18 cellular contexts compared by ENCODE assay signal in genomic region chr4:176927664-176928063, GRCh38.
DNase-seq lines count a peak whose midpoint lies in the region; ATAC-seq, FAIRE-seq and TF ChIP-seq lines count a peak whose summit lies in the region.
"Had no signal": no experiment of that assay in that cellular context is flagged by ENCODE, and none has a peak within 500 bp of the region (broad histone marks: within the 10 kb centered on the region; RNA-seq: fewer than 3 reads in every experiment).

No MANE protein-coding gene starts in this region.

- no peaks in the 10 kb centered on the region for H3K79me2 ChIP-seq in astrocyte (ENCODE audit: insufficient read depth, low read length)

- H3K4me2 ChIP-seq in astrocyte (ENCODE audit: low read length), result no peak overlapping the region

- POLR2A ChIA-PET in A673 (lab: Charles Lee; ENCODE audit: low non-redundant PET), result no interaction called here

- CTCF ChIA-PET in A673 (lab: Charles Lee), result no interaction called here

- H3K4me3 ChIP-seq in A673 (ENCODE audit: low read depth, low read length, poor library complexity, severe bottlenecking), result no peak overlapping the region
- H3K4me3 ChIP-seq in HFF-Myc (replicated peaks; ENCODE audit: low read depth, low read length), result no peak overlapping the region
- H3K4me3 ChIP-seq in astrocyte (ENCODE audit: insufficient read depth, low read depth, low read length), result no peak overlapping the region
- H3K4me3 ChIP-seq in psoas muscle, result no peak overlapping the region
- H3K4me3 ChIP-seq: esophagus muscularis mucosa, SJSA1 had no signal

- no peaks in the 10 kb centered on the region for H3K27me3 Mint-ChIP-seq in astrocyte (ENCODE audit: low read depth, unreplicated experiment)
- H3K27me3 Mint-ChIP-seq in activated T-helper 17 cell treated with anti-CD3 and anti-CD28 coated beads, Interleukin-2, amount 50 U/mL, for 72 hours, result no peaks in the 10 kb centered on the region
- H3K27me3 Mint-ChIP-seq: B cell, type B pancreatic cell had no signal

- H3K27ac Mint-ChIP-seq in astrocyte (ENCODE audit: unreplicated experiment), result no peak overlapping the region
- H3K27ac Mint-ChIP-seq in activated T-helper 17 cell treated with anti-CD3 and anti-CD28 coated beads, Interleukin-2, amount 50 U/mL, for 72 hours, result no peak overlapping the region
- H3K27ac Mint-ChIP-seq: B cell, nephron, type B pancreatic cell had no signal

- no peak overlapping the region for H3K27ac ChIP-seq in A673 (ENCODE audit: low read depth, low read length, poor library complexity, severe bottlenecking)
- H3K27ac ChIP-seq in astrocyte (ENCODE audit: low read depth, low read length), result no peak overlapping the region
- peak overlapping the region; percentile 13 for H3K27ac ChIP-seq in foreskin keratinocyte
- H3K27ac ChIP-seq in psoas muscle, result no peak overlapping the region
- H3K27ac ChIP-seq: esophagus muscularis mucosa, SJSA1 had no signal

- H3K4me1 Mint-ChIP-seq in astrocyte (ENCODE audit: low read depth, unreplicated experiment), result peaks cover 4% of the 10 kb centered on the region
- H3K4me1 Mint-ChIP-seq in activated T-helper 17 cell treated with anti-CD3 and anti-CD28 coated beads, Interleukin-2, amount 50 U/mL, for 72 hours, result no peaks in the 10 kb centered on the region
- H3K4me1 Mint-ChIP-seq: B cell had no signal

- H3K4me3 Mint-ChIP-seq in astrocyte (ENCODE audit: unreplicated experiment), result no peak overlapping the region
- no peak overlapping the region for H3K4me3 Mint-ChIP-seq in activated T-helper 17 cell treated with anti-CD3 and anti-CD28 coated beads, Interleukin-2, amount 50 U/mL, for 72 hours
- H3K4me3 Mint-ChIP-seq: B cell, nephron, type B pancreatic cell had no signal

- no peaks in the 10 kb centered on the region for H4K20me1 ChIP-seq in astrocyte (ENCODE audit: insufficient read depth, low read length)

- no peaks in the 10 kb centered on the region for H3K9me3 ChIP-seq in A673 (ENCODE audit: low read depth, low read length, poor library complexity, severe bottlenecking)
- no peaks in the 10 kb centered on the region for H3K9me3 ChIP-seq in astrocyte (ENCODE audit: insufficient read depth, low read depth, low read length)
- no peaks in the 10 kb centered on the region for H3K9me3 ChIP-seq in psoas muscle
- H3K9me3 ChIP-seq: esophagus muscularis mucosa, SJSA1 had no signal

- WGBS in psoas muscle, 3 donors, result 10 to 12% (median 11%) methylated on average over 2 of the region's 2 CpGs

- DNase-seq in A673 (ENCODE audit: low spot score) (peak; percentile 83), HFF-Myc (ENCODE audit: extremely low read depth, low read depth) (peak; percentile 57), astrocyte (ENCODE audit: low read depth) (peak; percentile 66), foreskin keratinocyte (peak; percentile 72 to 89), NCI-H526 (lab: John Stamatoyannopoulos, UW) (no peak), psoas muscle (no peak)
- DNase-seq: activated T-cell treated with anti-CD3 and anti-CD28 coated beads, Interleukin-2, amount 50 U/mL, for 48 hours; GF-D8; left colon; NCI-H1092; stimulated activated CD4-positive, alpha-beta T cell treated with anti-CD3 and anti-CD28 coated beads, Interleukin-12 subunit alpha, Interleukin-12 subunit beta, amount 100 ng/mL, for 4 hours had no signal

- BruUV-seq in A673 (replicated peaks; lab: Mats Ljungman, UMichigan), result no TSS peak

- H3K9me3 Mint-ChIP-seq in astrocyte (ENCODE audit: unreplicated experiment), result no peaks in the 10 kb centered on the region
- H3K9me3 Mint-ChIP-seq in activated T-helper 17 cell treated with anti-CD3 and anti-CD28 coated beads, Interleukin-2, amount 50 U/mL, for 72 hours, result no peaks in the 10 kb centered on the region
- H3K9me3 Mint-ChIP-seq: nephron, type B pancreatic cell had no signal

- H2AFZ ChIP-seq in astrocyte (ENCODE audit: low read depth, low read length), result no peak overlapping the region

- no peak overlapping the region for H3K9ac ChIP-seq in astrocyte (ENCODE audit: low read length)

- TF ChIP-seq CTCF in A673 (conservative IDR thresholded peaks at IDR 0.05; ENCODE audit: low read depth, low read length) (no peak), HFF-Myc (IDR thresholded peaks at IDR 0.05; ENCODE audit: low read depth, low read length, missing control alignments) (no peak), astrocyte (IDR thresholded peaks at IDR 0.05; ENCODE audit: insufficient read depth, low read depth, low read length) (no peak), foreskin keratinocyte (conservative IDR thresholded peaks at IDR 0.05) (no peak), psoas muscle (IDR thresholded peaks at IDR 0.05) (no peak)

- intact Hi-C loops in A673 (cut with micrococcal nuclease; ENCODE audit: unreplicated experiment) (no loop called here), psoas muscle (cut with DNase I) (no loop called here)

- no peaks in the 10 kb centered on the region for H3K36me3 Mint-ChIP-seq in astrocyte (ENCODE audit: low read depth, unreplicated experiment)
- H3K36me3 Mint-ChIP-seq in activated T-helper 17 cell treated with anti-CD3 and anti-CD28 coated beads, Interleukin-2, amount 50 U/mL, for 72 hours (ENCODE audit: low read depth), result no peaks in the 10 kb centered on the region
- H3K36me3 Mint-ChIP-seq: type B pancreatic cell had no signal

- H3K36me3 ChIP-seq in A673 (ENCODE audit: insufficient read depth, low read length, poor library complexity, severe bottlenecking) (no peaks in the 10 kb centered on the region), astrocyte (ENCODE audit: insufficient read depth, low read length) (no peaks in the 10 kb centered on the region), psoas muscle (ENCODE audit: insufficient read depth in 1 of 2, low read depth in 1 of 2) (no peaks in the 10 kb centered on the region)
- H3K36me3 ChIP-seq: esophagus muscularis mucosa, SJSA1 had no signal

- FAIRE-seq in astrocyte (lab: Jason Lieb, UNC), result no peak

- peaks cover 7% of the 10 kb centered on the region for H3K4me1 ChIP-seq in A673 (ENCODE audit: insufficient read depth, low read length, poor library complexity, severe bottlenecking)
- H3K4me1 ChIP-seq in astrocyte (ENCODE audit: insufficient read depth, low read length), result no peaks in the 10 kb centered on the region
- peaks cover 17% of the 10 kb centered on the region for H3K4me1 ChIP-seq in foreskin keratinocyte
- H3K4me1 ChIP-seq in psoas muscle, result no peaks in the 10 kb centered on the region
- H3K4me1 ChIP-seq: esophagus muscularis mucosa, SJSA1 had no signal

- ATAC-seq in foreskin keratinocyte (peak; percentile 76), GM18873 (IDR thresholded peaks at IDR 0.05; ENCODE audit: low FRiP score, unreplicated experiment) (no peak), psoas muscle (no peak)
- no peak for ATAC-seq in activated T-helper 17 cell treated with anti-CD3 and anti-CD28 coated beads, Interleukin-2, amount 50 U/mL, for 72 hours (replicated peaks)
- ATAC-seq: left colon had no signal

- H3K27me3 ChIP-seq in A673 (replicated peaks; ENCODE audit: insufficient read depth, low read depth, low read length, poor library complexity) (no peaks in the 10 kb centered on the region), astrocyte (ENCODE audit: insufficient read depth, low read length) (no peaks in the 10 kb centered on the region), foreskin keratinocyte (no peaks in the 10 kb centered on the region), psoas muscle (ENCODE audit: insufficient read depth in 3 of 3, low read length in 2 of 3) (no peaks in the 10 kb centered on the region)
- H3K27me3 ChIP-seq: esophagus muscularis mucosa, SJSA1 had no signal

Comparison
In these comparisons a context has a peak if more than half of its experiments do, and no peak if none do; other contexts are left out.
1. DNase-seq: peak in A673 (single experiment), HFF-Myc (single experiment), astrocyte (single experiment) and foreskin keratinocyte (2 of 2); none in NCI-H526 (0 of 2) and psoas muscle (0 of 2).